Comparison of ENCODE assay signal across 2 cellular contexts in the genomic region with DNA sequence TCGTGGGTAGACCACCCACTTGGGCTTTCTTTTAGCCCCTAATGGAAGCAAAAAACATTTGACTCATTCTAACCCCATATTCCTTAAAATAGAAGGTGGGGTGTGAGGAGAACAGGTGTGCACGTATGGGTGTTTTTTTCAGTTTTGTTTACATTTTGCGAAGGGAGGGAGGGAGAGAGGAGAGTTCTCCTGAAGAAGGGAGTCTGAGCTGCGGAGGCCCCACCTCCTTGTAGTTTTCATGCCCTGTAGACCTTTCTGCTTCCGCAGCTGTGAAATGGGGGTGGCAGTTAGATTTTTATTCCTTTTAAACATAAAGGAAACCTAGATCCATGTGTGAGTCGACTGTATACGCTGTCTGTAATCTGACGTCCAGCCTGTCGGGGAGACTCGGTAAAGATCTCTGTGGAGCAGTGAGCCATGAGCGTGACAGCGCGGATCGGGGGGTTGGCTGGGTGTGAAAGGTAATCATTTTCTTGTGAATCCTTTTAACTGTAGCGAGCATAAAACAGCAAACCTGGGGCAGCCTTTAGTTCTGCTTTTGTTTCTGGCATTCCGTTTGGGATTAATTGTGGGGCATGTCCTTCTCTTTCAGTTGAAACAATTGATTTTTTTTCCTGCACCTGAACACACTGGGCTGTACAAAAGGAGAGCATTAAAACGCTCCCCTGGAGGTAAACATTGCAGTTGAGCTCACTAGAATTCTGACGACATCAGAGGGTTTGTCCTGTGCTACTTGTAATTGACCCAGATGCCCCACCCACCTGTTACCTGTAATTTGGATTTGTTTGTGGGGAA.
TF ChIP-seq lines count a peak whose summit lies in the region.

No MANE protein-coding gene starts in this region.

TF ChIP-seq in SK-N-SH, 30 proteins besides CTCF, POLR2A, EP300 and RAD21 (continued from another document):
- TF ChIP-seq FOXM1 (IDR thresholded peaks at IDR 0.05; ENCODE audit: low read depth) = no peak
- TF ChIP-seq, protein P1, sequence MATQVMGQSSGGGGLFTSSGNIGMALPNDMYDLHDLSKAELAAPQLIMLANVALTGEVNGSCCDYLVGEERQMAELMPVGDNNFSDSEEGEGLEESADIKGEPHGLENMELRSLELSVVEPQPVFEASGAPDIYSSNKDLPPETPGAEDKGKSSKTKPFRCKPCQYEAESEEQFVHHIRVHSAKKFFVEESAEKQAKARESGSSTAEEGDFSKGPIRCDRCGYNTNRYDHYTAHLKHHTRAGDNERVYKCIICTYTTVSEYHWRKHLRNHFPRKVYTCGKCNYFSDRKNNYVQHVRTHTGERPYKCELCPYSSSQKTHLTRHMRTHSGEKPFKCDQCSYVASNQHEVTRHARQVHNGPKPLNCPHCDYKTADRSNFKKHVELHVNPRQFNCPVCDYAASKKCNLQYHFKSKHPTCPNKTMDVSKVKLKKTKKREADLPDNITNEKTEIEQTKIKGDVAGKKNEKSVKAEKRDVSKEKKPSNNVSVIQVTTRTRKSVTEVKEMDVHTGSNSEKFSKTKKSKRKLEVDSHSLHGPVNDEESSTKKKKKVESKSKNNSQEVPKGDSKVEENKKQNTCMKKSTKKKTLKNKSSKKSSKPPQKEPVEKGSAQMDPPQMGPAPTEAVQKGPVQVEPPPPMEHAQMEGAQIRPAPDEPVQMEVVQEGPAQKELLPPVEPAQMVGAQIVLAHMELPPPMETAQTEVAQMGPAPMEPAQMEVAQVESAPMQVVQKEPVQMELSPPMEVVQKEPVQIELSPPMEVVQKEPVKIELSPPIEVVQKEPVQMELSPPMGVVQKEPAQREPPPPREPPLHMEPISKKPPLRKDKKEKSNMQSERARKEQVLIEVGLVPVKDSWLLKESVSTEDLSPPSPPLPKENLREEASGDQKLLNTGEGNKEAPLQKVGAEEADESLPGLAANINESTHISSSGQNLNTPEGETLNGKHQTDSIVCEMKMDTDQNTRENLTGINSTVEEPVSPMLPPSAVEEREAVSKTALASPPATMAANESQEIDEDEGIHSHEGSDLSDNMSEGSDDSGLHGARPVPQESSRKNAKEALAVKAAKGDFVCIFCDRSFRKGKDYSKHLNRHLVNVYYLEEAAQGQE (IDR thresholded peaks at IDR 0.05; ENCODE audit: low read depth, low read length) = no peak
- TF ChIP-seq FOSL2 (IDR thresholded peaks at IDR 0.05; ENCODE audit: borderline replicate concordance, low read depth) = no peak
- TF ChIP-seq, protein P2, sequence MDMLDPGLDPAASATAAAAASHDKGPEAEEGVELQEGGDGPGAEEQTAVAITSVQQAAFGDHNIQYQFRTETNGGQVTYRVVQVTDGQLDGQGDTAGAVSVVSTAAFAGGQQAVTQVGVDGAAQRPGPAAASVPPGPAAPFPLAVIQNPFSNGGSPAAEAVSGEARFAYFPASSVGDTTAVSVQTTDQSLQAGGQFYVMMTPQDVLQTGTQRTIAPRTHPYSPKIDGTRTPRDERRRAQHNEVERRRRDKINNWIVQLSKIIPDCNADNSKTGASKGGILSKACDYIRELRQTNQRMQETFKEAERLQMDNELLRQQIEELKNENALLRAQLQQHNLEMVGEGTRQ (IDR thresholded peaks at IDR 0.05; ENCODE audit: borderline replicate concordance, low read depth, low read length) = no peak
- TF ChIP-seq, protein P3, sequence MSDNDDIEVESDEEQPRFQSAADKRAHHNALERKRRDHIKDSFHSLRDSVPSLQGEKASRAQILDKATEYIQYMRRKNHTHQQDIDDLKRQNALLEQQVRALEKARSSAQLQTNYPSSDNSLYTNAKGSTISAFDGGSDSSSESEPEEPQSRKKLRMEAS (IDR thresholded peaks at IDR 0.05; ENCODE audit: low read depth) = no peak
- TF ChIP-seq RCOR1 (IDR thresholded peaks at IDR 0.05; ENCODE audit: low read length) = no peak

TF ChIP-seq in SK-N-SH treated with all-trans-retinoic acid at 6 μM for 48 hours, 23 proteins besides CTCF, POLR2A, EP300 and RAD21 (continued from another document):
- TF ChIP-seq, protein P4, sequence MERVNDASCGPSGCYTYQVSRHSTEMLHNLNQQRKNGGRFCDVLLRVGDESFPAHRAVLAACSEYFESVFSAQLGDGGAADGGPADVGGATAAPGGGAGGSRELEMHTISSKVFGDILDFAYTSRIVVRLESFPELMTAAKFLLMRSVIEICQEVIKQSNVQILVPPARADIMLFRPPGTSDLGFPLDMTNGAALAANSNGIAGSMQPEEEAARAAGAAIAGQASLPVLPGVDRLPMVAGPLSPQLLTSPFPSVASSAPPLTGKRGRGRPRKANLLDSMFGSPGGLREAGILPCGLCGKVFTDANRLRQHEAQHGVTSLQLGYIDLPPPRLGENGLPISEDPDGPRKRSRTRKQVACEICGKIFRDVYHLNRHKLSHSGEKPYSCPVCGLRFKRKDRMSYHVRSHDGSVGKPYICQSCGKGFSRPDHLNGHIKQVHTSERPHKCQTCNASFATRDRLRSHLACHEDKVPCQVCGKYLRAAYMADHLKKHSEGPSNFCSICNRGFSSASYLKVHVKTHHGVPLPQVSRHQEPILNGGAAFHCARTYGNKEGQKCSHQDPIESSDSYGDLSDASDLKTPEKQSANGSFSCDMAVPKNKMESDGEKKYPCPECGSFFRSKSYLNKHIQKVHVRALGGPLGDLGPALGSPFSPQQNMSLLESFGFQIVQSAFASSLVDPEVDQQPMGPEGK (CRISPR knock-in tag; IDR thresholded peaks at IDR 0.05; ENCODE audit: borderline replicate concordance) = no peak
- no peak for TF ChIP-seq SNAI2 (CRISPR knock-in tag; IDR thresholded peaks at IDR 0.05)
